8 cellular contexts compared by ENCODE assay signal in genomic region chr6:106085984-106086832, GRCh38. TPM values are rescaled to one million over a fixed set of nuclear protein-coding genes. Genes with fewer than 3 reads are reported as not detected.
DNase-seq lines count a peak whose midpoint lies in the region; ATAC-seq and TF ChIP-seq lines count a peak whose summit lies in the region.

Gene PRDM1, plus strand, starts transcription at chr6:106086336. Its CDS starts 218 bp downstream, at chr6:106086554.

- peaks cover 32% of the 10 kb centered on the region for H3K4me1 ChIP-seq in KMS-11 (ENCODE audit: low read depth, poor library complexity, severe bottlenecking)
- H3K4me1 ChIP-seq in osteoblast (ENCODE audit: insufficient read depth, low read length): peaks cover 64% of the 10 kb centered on the region
- H3K4me1 ChIP-seq in thyroid gland: peaks cover 22 to 25% of the 10 kb centered on the region in 2 donors

- H3K27me3 ChIP-seq in KMS-11 (ENCODE audit: insufficient read depth, low read depth) (no peaks in the 10 kb centered on the region), osteoblast (ENCODE audit: insufficient read depth, low read length) (no peaks in the 10 kb centered on the region), thyroid gland (no peaks in the 10 kb centered on the region)

- WGBS in thyroid gland, 2 donors: 0 to 2% methylated on average over 42 to 44 of the region's 44 CpGs

- H2AFZ ChIP-seq in KMS-11 (ENCODE audit: low read depth) (no peak within 1 kb of the TSS), osteoblast (ENCODE audit: low read length) (peak within 1 kb of the TSS; percentile 93)

- peak within 1 kb of the TSS; percentile 95 for H3K27ac ChIP-seq in KMS-11
- H3K27ac ChIP-seq in osteoblast (ENCODE audit: low read depth, low read length): peak within 1 kb of the TSS; percentile 86
- peak within 1 kb of the TSS; percentile 27 to 69 (median 68) for H3K27ac ChIP-seq in thyroid gland

- H3K36me3 ChIP-seq in KMS-11 (ENCODE audit: insufficient read depth): peaks cover 34% of the 10 kb centered on the region
- H3K36me3 ChIP-seq in osteoblast (ENCODE audit: insufficient read depth, low read length): no peaks in the 10 kb centered on the region
- no peaks in the 10 kb centered on the region for H3K36me3 ChIP-seq in thyroid gland

- ATAC-seq in GM21737 (IDR thresholded peaks at IDR 0.05; ENCODE audit: unreplicated experiment): peak; percentile 73

- H3K4me3 ChIP-seq in KMS-11 (IDR thresholded peaks at IDR 0.05; ENCODE audit: insufficient read depth, low read depth, low read length): no peak within 1 kb of the TSS
- H3K4me3 ChIP-seq in osteoblast (ENCODE audit: insufficient read depth, low read length): peak within 1 kb of the TSS; percentile 81
- peak within 1 kb of the TSS in 2 of 3 donors; percentile 31 to 39 for H3K4me3 ChIP-seq in thyroid gland (replicated peaks in 1 of 3)

- H3K9ac ChIP-seq in KMS-11: peak within 1 kb of the TSS; percentile 95

- peak; percentile 71 for DNase-seq in EH (ENCODE audit: low read depth)
- peak; percentile 21 for DNase-seq in SHP77 treated with DMSO at 0.1 percent for 48 hours (lab: John Stamatoyannopoulos, UW)
- peak; percentile 93 for DNase-seq in activated effector memory CD4-positive, alpha-beta T cell treated with anti-CD3 and anti-CD28 coated beads, Interleukin-2, amount 50 U/mL, for 16 hours
- peak; percentile 90 for DNase-seq in germinal center (ENCODE audit: low spot score)
- peak; percentile 67 for DNase-seq in osteoblast (ENCODE audit: insufficient read length, low spot score, missing footprints)
- DNase-seq in thyroid gland: peak; percentile 96

- no peaks in the 10 kb centered on the region for H3K9me3 ChIP-seq in osteoblast (ENCODE audit: low read depth, low read length)
- no peaks in the 10 kb centered on the region for H3K9me3 ChIP-seq in thyroid gland

- H3K4me2 ChIP-seq in KMS-11 (peak within 1 kb of the TSS; percentile 81), osteoblast (ENCODE audit: insufficient read depth, low read length) (peak within 1 kb of the TSS; percentile 92)

- H4K20me1 ChIP-seq in KMS-11 (ENCODE audit: insufficient read depth) (peaks cover 6% of the 10 kb centered on the region; the same call in 1 of the 2 replicates), osteoblast (ENCODE audit: insufficient read depth, low read length) (no peaks in the 10 kb centered on the region)

- TF ChIP-seq CTCF in KMS-11 (conservative IDR thresholded peaks at IDR 0.05; ENCODE audit: low read depth, low read length) (no peak), osteoblast (IDR thresholded peaks at IDR 0.05; ENCODE audit: extremely low read depth, low read depth, low read length) (no peak), thyroid gland (IDR thresholded peaks at IDR 0.05) (peak in 4 of 6 experiments; percentile 27 to 48 (median 30))

- TF ChIP-seq POLR2A in thyroid gland (IDR thresholded peaks at IDR 0.05): peak; percentile 78 to 92

- peaks cover 81% of the 10 kb centered on the region for H3K79me2 ChIP-seq in KMS-11 (ENCODE audit: insufficient read depth, low read depth)
- peaks cover 2% of the 10 kb centered on the region for H3K79me2 ChIP-seq in osteoblast (ENCODE audit: insufficient read depth, low read length)

- intact Hi-C loops in thyroid gland (cut with DNase I): loop anchor here (10.0 kb wide), 1 partner anchor 351 kb away; no protein-coding TSS in a partner anchor

RNA-seq across cellular contexts. Expression of gene PRDM1, which starts in this region (rescaled TPM):
- 1.8 and 2.5 TPM in 2 replicates for total RNA-seq in osteoblast
- 1 to 10 TPM; 5.6 to 7.6 (median 7.0) TPM for total RNA-seq in thyroid gland

Comparison
In these comparisons a context has a peak if more than half of its experiments do, and no peak if none do; other contexts are left out.
1. DNase-seq: peak in every context shown above with its lines; median percentile 96 in thyroid gland; 93 in activated effector memory CD4-positive, alpha-beta T cell treated with anti-CD3 and anti-CD28 coated beads, Interleukin-2, amount 50 U/mL, for 16 hours; 90 in germinal center; 71 in EH; 67 in osteoblast; 21 in SHP77 treated with DMSO at 0.1 percent for 48 hours.
2. CTCF ChIP-seq: peak in thyroid gland (4 of 6); none in KMS-11 (single experiment) and osteoblast (single experiment).
3. Peak in every context shown above with its lines, with median percentiles within 50 percentile points of each other: H3K27ac ChIP-seq.